ENCODE assay signal across 1 cellular context in the genomic region with DNA sequence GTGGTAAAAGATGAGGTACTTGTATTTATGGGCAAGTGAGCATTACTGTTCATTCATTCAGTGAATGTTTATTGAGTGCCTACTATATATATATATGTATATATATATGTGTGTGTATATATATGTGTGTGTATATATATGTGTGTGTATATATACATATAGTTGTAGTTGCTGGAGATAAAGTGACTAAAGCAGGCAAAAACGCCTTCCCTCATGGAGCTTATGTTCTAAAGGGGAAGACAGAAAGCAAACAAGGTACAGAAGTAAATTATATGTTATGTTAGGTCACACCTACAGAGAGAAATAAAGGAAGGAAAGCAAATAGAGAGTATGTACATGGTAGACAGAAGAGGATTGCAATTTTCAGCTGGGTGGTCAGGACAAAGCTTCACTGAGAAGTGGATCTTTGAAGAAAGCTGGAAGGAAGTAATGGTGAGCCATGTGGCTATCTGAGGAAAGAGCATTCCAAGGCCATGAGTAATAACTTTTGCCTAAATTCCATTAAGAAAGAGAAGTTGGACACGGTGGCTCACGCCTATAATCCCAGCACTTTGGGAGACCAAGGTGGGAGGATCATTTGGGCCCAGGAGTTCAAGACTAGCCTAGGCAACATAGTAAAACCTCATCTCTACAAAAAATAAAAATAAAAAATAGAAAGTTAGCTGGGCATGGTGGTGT.
A peak's percentile ranks its signal among the peaks of the same experiment; 100 is the strongest.
TF ChIP-seq lines count a peak whose summit lies in the region.

No MANE protein-coding gene starts in this region.

TF ChIP-seq in IMR-90, 13 proteins besides CTCF, POLR2A, EP300 and RAD21:
- TF ChIP-seq RFX5 (IDR thresholded peaks at IDR 0.05; ENCODE audit: low read depth, low read length) (no peak), RCOR1 (IDR thresholded peaks at IDR 0.05; ENCODE audit: insufficient replicate concordance, low read length) (peak; percentile 37)
TF ChIP-seq in IMR-90: peak in this region for 1.
